In the genomic region with DNA sequence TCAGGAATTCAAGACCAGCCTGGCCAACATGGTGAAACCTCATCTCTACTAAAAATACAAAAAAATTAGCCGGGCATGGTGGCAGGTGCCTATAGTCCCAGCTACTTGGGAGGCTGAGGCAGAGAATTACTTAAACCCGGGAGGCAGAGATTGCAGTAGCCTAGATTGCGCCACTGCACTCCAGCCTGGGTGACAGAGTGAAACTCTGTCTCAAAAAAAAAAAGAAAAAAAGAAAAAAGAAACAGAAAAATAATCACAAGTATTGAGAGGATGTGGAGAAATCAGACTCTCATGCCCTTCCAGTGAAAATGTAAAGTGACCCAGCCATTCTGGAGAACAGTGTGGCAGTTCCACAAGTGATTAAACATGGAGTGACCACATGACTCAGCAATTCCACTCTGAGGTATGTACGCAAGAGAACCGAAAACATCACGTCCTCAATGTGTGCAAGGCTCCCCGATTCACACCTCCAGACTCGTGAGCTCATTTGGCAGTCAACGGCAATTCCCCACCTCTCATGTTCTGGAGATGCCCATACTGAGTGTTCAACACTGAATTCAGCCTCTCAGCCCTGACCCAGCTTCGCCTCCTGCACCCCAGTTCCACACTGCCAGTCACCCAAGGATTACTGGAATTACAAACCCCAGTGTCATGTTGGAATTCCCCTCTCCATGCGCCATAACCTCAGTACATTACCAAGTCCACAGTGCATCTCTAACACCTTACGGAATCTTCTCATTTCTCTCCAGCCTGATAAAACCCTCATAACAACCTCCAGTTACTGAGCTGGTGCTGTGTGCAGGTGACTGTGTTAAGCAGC, we compare ENCODE assay signal across 2 cellular contexts.
TF ChIP-seq lines count a peak whose summit lies in the region.

No MANE protein-coding gene starts in this region.

TF ChIP-seq in IMR-90, 13 proteins besides CTCF, POLR2A, EP300 and RAD21:
- TF ChIP-seq RFX5 (IDR thresholded peaks at IDR 0.05; ENCODE audit: low read depth, low read length) (no peak), NFE2L2 (IDR thresholded peaks at IDR 0.05; ENCODE audit: low read depth, low read length) (peak; percentile 94), SMC3 (IDR thresholded peaks at IDR 0.05; ENCODE audit: low read depth, low read length) (no peak), CEBPB (IDR thresholded peaks at IDR 0.05; ENCODE audit: low read depth, low read length) (peak; percentile 36; the same call in 1 of the 2 replicates), CHD1 (IDR thresholded peaks at IDR 0.05; ENCODE audit: low read depth, low read length) (no peak), MAZ (IDR thresholded peaks at IDR 0.05; ENCODE audit: borderline replicate concordance, low read depth, low read length) (no peak), MXI1 (IDR thresholded peaks at IDR 0.05; ENCODE audit: borderline replicate concordance, low read depth, low read length) (no peak), RCOR1 (IDR thresholded peaks at IDR 0.05; ENCODE audit: insufficient replicate concordance, low read length) (no peak), MAFK (IDR thresholded peaks at IDR 0.05; ENCODE audit: low read depth, low read length) (peak; percentile 63), FOS (IDR thresholded peaks at IDR 0.05; ENCODE audit: low read depth, low read length) (no peak), BHLHE40 (IDR thresholded peaks at IDR 0.05; ENCODE audit: low read depth, low read length) (peak; percentile 84)
- TF ChIP-seq, protein P1, sequence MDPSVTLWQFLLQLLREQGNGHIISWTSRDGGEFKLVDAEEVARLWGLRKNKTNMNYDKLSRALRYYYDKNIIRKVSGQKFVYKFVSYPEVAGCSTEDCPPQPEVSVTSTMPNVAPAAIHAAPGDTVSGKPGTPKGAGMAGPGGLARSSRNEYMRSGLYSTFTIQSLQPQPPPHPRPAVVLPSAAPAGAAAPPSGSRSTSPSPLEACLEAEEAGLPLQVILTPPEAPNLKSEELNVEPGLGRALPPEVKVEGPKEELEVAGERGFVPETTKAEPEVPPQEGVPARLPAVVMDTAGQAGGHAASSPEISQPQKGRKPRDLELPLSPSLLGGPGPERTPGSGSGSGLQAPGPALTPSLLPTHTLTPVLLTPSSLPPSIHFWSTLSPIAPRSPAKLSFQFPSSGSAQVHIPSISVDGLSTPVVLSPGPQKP (IDR thresholded peaks at IDR 0.05; ENCODE audit: borderline replicate concordance, low read depth, low read length), result no peak
- TF ChIP-seq, protein P2, sequence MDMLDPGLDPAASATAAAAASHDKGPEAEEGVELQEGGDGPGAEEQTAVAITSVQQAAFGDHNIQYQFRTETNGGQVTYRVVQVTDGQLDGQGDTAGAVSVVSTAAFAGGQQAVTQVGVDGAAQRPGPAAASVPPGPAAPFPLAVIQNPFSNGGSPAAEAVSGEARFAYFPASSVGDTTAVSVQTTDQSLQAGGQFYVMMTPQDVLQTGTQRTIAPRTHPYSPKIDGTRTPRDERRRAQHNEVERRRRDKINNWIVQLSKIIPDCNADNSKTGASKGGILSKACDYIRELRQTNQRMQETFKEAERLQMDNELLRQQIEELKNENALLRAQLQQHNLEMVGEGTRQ (IDR thresholded peaks at IDR 0.05; ENCODE audit: low read depth, low read length), result no peak

TF ChIP-seq in H1, 55 proteins besides CTCF, POLR2A, EP300 and RAD21:
- TF ChIP-seq FOSL1 (IDR thresholded peaks at IDR 0.05; ENCODE audit: insufficient read depth, low read depth, low read length) (no peak), RNF2 (IDR thresholded peaks at IDR 0.05; ENCODE audit: borderline replicate concordance, low read depth, low read length, missing control alignments, poor library complexity, severe bottlenecking) (no peak), ZNF274 (IDR thresholded peaks at IDR 0.05; ENCODE audit: borderline replicate concordance, extremely low read depth, low read length) (no peak), CEBPB (IDR thresholded peaks at IDR 0.05; ENCODE audit: low read depth, low read length) (no peak)
- TF ChIP-seq, protein P3, sequence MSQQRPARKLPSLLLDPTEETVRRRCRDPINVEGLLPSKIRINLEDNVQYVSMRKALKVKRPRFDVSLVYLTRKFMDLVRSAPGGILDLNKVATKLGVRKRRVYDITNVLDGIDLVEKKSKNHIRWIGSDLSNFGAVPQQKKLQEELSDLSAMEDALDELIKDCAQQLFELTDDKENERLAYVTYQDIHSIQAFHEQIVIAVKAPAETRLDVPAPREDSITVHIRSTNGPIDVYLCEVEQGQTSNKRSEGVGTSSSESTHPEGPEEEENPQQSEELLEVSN (IDR thresholded peaks at IDR 0.05), result no peak
